Comparison of ENCODE assay signal across 27 cellular contexts in genomic region chr3:44228894-44229293, GRCh38. TPM values are rescaled to one million over a fixed set of nuclear protein-coding genes. Genes with fewer than 3 reads are reported as not detected.
"Had no signal": no experiment of that assay in that cellular context is flagged by ENCODE, and none has a peak within 500 bp of the region (broad histone marks: within the 10 kb centered on the region; RNA-seq: fewer than 3 reads in every experiment).

No MANE protein-coding gene starts in this region.

- H3K27me3 ChIP-seq: Peyer's patch, SJSA1 had no signal

- H3K27ac Mint-ChIP-seq: IgD-negative memory B cell had no signal

- H3K9me3 ChIP-seq: Peyer's patch, SJSA1 had no signal

- H3K4me1 Mint-ChIP-seq: IgD-negative memory B cell had no signal

- H3K9me3 Mint-ChIP-seq: IgD-negative memory B cell had no signal

- H3K36me3 ChIP-seq: Peyer's patch, SJSA1 had no signal

- H3K27ac ChIP-seq: HL-60, PC-9, Peyer's patch, SJSA1, SK-N-MC had no signal

- H3K4me3 ChIP-seq: PC-9, Peyer's patch, SJSA1, SK-N-MC had no signal

- DNase-seq: KBM-7, NCI-H1092, NCI-H1105 treated with DMSO at 0.1 percent for 48 hours, NCI-H1417 treated with DMSO at 0.1 percent for 48 hours, NCI-H146, NCI-H1694 treated with DMSO at 0.1 percent for 48 hours, NCI-H1930, NCI-H2081, NCI-H2107, NCI-H2227 treated with DMSO at 0.1 percent for 48 hours, NCI-H524 treated with DMSO at 0.1 percent for 48 hours, NCI-H69, NCI-H774, OCI-M1, PC-9, Peyer's patch, SHP77 treated with DMSO at 0.1 percent for 48 hours had no signal

- ATAC-seq: Right ventricle myocardium inferior had no signal

- H3K4me3 Mint-ChIP-seq: IgD-negative memory B cell had no signal

- H3K4me1 ChIP-seq: Peyer's patch, SJSA1 had no signal

- H3K36me3 Mint-ChIP-seq: IgD-negative memory B cell had no signal

RNA-seq across cellular contexts. Expression of gene TOPAZ1, which starts 12.8 kb away (rescaled TPM):
- total RNA-seq: LHCN-M2; MCF 10A; NCI-H460; PC-9; Peyer's patch; Right ventricle myocardium inferior; RPMI7951; SJSA1; T-helper 1 cell treated with Interleukin-12 subunit alpha and Interleukin-12 subunit beta and Interleukin-4 antibody, amounts not matched to agents 30 ng/mL and 1 ng/mL, for 36 hours had no signal
- polyA plus RNA-seq: IgD-negative memory B cell had no signal
